ENCODE assay signal across 8 cellular contexts in the genomic region with DNA sequence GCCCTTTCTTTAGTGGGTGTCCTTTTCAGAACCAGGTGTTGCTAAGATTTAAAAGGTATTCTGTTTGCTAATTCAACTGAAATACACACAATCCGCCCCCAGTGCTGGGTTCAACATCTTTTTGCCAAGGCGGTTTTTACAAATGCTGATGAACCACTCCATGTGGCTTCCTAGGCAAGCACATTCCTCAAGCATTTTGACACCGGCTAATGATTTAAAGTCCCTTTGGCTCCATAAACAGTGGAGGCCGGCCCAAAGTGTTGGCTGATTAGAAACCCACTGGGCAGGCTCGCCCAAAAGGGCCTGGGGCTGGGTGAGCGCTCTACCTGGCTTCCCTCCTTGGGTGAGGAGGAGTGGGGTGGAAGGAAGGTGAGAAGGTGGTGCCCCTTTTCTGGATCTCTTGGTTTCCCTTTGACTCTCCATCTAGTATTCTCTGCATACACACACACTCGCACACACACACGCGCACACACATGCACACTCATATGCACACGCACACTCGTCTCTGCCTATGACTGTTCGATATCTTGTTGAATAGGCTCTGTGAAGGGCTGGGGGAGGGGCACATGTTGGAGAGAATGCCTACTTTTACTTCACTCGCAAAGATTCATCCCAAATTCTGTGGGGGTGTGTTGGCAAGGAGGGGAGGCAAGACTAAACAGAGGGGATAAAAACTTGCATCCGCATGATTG.
DNase-seq lines count a peak whose midpoint lies in the region; ATAC-seq and TF ChIP-seq lines count a peak whose summit lies in the region.

No MANE protein-coding gene starts in this region.

- H3K4me1 ChIP-seq in NT2/D1 (ENCODE audit: insufficient read depth, insufficient read length) (peaks cover 3% of the 10 kb centered on the region), muscle layer of duodenum (ENCODE audit: control insufficient read depth in 1 of 2, insufficient read depth in 2 of 2, low read length in 2 of 2) (peaks cover 0 to 4% of the 10 kb centered on the region in 2 donors)

- ATAC-seq in GM21723 (IDR thresholded peaks at IDR 0.05; ENCODE audit: unreplicated experiment), result no peak
- ATAC-seq in GM19035 (IDR thresholded peaks at IDR 0.05; ENCODE audit: unreplicated experiment), result no peak

- H3K9ac ChIP-seq in NT2/D1 (ENCODE audit: insufficient read length, low read depth), result no peak overlapping the region

- H3K9me3 ChIP-seq in AG04450 (ENCODE audit: control insufficient read depth, insufficient read depth, low read length) (no peaks in the 10 kb centered on the region), NT2/D1 (ENCODE audit: insufficient read depth, low read length) (no peaks in the 10 kb centered on the region), muscle layer of duodenum (ENCODE audit: control insufficient read depth in 1 of 2, low read length in 2 of 2) (no peaks in the 10 kb centered on the region)

- H3K27ac ChIP-seq in AG04450 (ENCODE audit: low read depth, low read length), result no peak overlapping the region
- peak overlapping the region; percentile 47 for H3K27ac ChIP-seq in muscle layer of duodenum (ENCODE audit: low read length)

- H3K36me3 ChIP-seq in NT2/D1 (ENCODE audit: insufficient read depth, insufficient read length, low read length) (no peaks in the 10 kb centered on the region), muscle layer of duodenum (ENCODE audit: control insufficient read depth in 1 of 2, insufficient read depth in 2 of 2, low read length in 2 of 2) (no peaks in the 10 kb centered on the region)

- POLR2A ChIA-PET in AG04450 (lab: Yijun Ruan, JAX), result no interaction called here

- no peak for DNase-seq in AG04450 (ENCODE audit: low read depth, low spot score)
- peak; percentile 28 for DNase-seq in NT2/D1 (ENCODE audit: low read depth, low spot score)
- peak; percentile 27 for DNase-seq in dermis blood vessel endothelial cell
- DNase-seq in NK-92 (lab: John Stamatoyannopoulos, UW; ENCODE audit: unreplicated experiment), result no peak
- DNase-seq in RKO (ENCODE audit: low spot score), result no peak

- CTCF ChIA-PET in AG04450 (lab: Charles Lee), result interaction anchor here (0.8 to 1.5 kb wide), 5 partner anchors 14 to 293 kb away, joined by 3 to 4 read pairs (median 4); no protein-coding TSS in a partner anchor

- H3K4me3 ChIP-seq in AG04450 (ENCODE audit: low read depth, low read length) (peak overlapping the region; percentile 68), NT2/D1 (ENCODE audit: insufficient read length, low read depth) (peak overlapping the region; percentile 24), muscle layer of duodenum (ENCODE audit: low read depth in 1 of 2, low read length in 2 of 2) (peak overlapping the region; percentile 66 to 77)

- no peaks in the 10 kb centered on the region for H3K27me3 ChIP-seq in AG04450 (ENCODE audit: control insufficient read depth, insufficient read depth, low read length)
- peaks cover 11% of the 10 kb centered on the region for H3K27me3 ChIP-seq in NT2/D1 (ENCODE audit: insufficient read depth, insufficient read length)
- no peaks in the 10 kb centered on the region for H3K27me3 ChIP-seq in muscle layer of duodenum (ENCODE audit: low read depth, low read length)

- TF ChIP-seq CTCF in AG04450 (IDR thresholded peaks at IDR 0.05; ENCODE audit: low read depth, low read length), result no peak

Comparison
In these comparisons a context has a peak if more than half of its experiments do, and no peak if none do; other contexts are left out.
1. DNase-seq: peak in NT2/D1 (single experiment) and dermis blood vessel endothelial cell (single experiment); none in AG04450 (single experiment), NK-92 (single experiment) and RKO (single experiment).
2. Peak in every context shown above with its lines, with median percentiles within 50 percentile points of each other: H3K4me3 ChIP-seq.